Comparison of ENCODE assay signal across 8 cellular contexts in the genomic region with DNA sequence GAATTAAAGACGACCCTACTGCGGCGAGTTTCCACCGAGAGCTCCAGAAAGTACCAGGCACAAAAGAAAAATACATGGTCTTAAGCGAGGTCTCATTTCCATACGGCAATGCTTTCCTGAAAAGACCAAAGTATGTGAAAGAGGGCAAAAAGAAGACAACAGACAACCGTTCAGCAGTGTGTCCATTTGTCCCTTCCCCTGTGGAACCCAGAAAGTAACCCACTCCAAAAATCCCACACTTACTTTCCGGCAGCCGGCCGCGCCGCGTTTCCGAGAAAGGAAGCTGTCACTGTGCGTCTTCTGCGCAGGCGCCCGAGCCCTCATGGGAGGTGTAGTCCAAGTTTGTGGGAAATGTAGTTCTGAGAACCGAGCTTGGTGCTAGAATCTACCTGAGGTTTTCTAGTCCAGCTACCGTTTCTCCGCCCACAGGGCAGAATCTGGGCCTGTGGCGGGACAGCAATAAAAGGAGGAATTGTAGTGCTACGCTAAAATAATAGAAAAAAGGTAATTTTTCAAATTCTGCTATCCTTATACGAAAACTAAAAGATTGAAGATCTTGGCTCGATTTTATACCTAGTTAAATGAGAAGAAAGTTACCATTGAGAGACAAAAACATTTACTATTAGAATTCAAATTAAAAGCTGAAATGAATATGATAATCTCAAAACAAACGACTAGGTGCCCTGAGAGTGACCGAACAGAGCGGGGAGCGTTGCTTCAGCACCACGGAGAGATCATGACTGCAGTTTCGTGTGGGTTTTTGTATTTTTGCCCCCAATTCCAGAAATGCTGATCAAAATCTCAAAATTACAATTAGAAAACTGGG. TPM values are rescaled to one million over a fixed set of nuclear protein-coding genes. Genes with fewer than 3 reads are reported as not detected.
A peak's percentile ranks its signal among the peaks of the same experiment; 100 is the strongest.
DNase-seq lines count a peak whose midpoint lies in the region; ATAC-seq, FAIRE-seq and TF ChIP-seq lines count a peak whose summit lies in the region.

Gene PUS3, minus strand, starts transcription at position 280 of the 826 bp plus-strand sequence. CDS start 6,922 bp downstream, outside the sequence.

- H3K9ac ChIP-seq in OCI-LY1 (ENCODE audit: low read length) (peak within 1 kb of the TSS; percentile 79), endothelial cell of umbilical vein (replicated peaks; ENCODE audit: extremely low read depth, insufficient read depth, low read length) (peak within 1 kb of the TSS; percentile 81)

- TF ChIP-seq CTCF in D721Med (IDR thresholded peaks at IDR 0.05; ENCODE audit: insufficient read depth, missing control alignments) (no peak), OCI-LY1 (IDR thresholded peaks at IDR 0.05; ENCODE audit: low read length) (no peak), endothelial cell of umbilical vein (IDR thresholded peaks at IDR 0.05; ENCODE audit: extremely low read depth in 1 of 2, insufficient read depth in 1 of 2, low read depth in 1 of 2, low read length in 2 of 2) (no peak)

- H3K9me3 ChIP-seq in OCI-LY1 (ENCODE audit: low read length) (no peaks in the 10 kb centered on the region), endothelial cell of umbilical vein (replicated peaks; ENCODE audit: control insufficient read depth, insufficient read depth, low read length) (no peaks in the 10 kb centered on the region)

- FAIRE-seq in D721Med (lab: Jason Lieb, UNC) (peak; percentile 69), endothelial cell of umbilical vein (lab: Jason Lieb, UNC) (peak; percentile 91)

- H3K4me2 ChIP-seq in OCI-LY1 (ENCODE audit: low read length), result peak within 1 kb of the TSS; percentile 76
- peak within 1 kb of the TSS; percentile 70 for H3K4me2 ChIP-seq in endothelial cell of umbilical vein (ENCODE audit: insufficient read depth, low read length)

- dilution Hi-C loops in endothelial cell of umbilical vein (cut with MboI; ENCODE audit: extremely low pct_ligation_motif_present, low sequenced_read_pairs), result no loop called here

- H4K20me1 ChIP-seq in OCI-LY1 (ENCODE audit: insufficient read depth, low read length) (no peaks in the 10 kb centered on the region), endothelial cell of umbilical vein (replicated peaks; ENCODE audit: control insufficient read depth, extremely low read depth, insufficient read depth, low read length) (no peaks in the 10 kb centered on the region)

- peaks cover 10% of the 10 kb centered on the region for H3K4me1 ChIP-seq in OCI-LY1 (ENCODE audit: insufficient read depth, low read length, severe bottlenecking)
- H3K4me1 ChIP-seq in endothelial cell of umbilical vein (ENCODE audit: control insufficient read depth, extremely low read depth, insufficient read depth, low read length), result peaks cover 8% of the 10 kb centered on the region

- no peaks in the 10 kb centered on the region for H3F3A ChIP-seq in OCI-LY1 (ENCODE audit: insufficient read depth, low read length)

- peaks cover 13% of the 10 kb centered on the region; the same call in 1 of the 2 replicates for H3K79me2 ChIP-seq in OCI-LY1 (ENCODE audit: insufficient read depth, low read length)
- H3K79me2 ChIP-seq in endothelial cell of umbilical vein (ENCODE audit: control insufficient read depth, insufficient read depth, low read length), result peaks cover 25% of the 10 kb centered on the region

- POLR2A ChIA-PET in endothelial cell of umbilical vein (lab: Charles Lee), result interaction anchor here (0.7 to 0.9 kb wide), 2 partner anchors 13 to 16 kb away, joined by 3 to 5 read pairs; partner anchors contain the start of gene HYLS1

- H3K9me2 ChIP-seq in OCI-LY1 (ENCODE audit: low read depth, low read length), result no peaks in the 10 kb centered on the region

- intact Hi-C loops in endothelial cell of umbilical vein (cut with micrococcal nuclease), result loop anchor here (1.0 kb wide), 1 partner anchor 15 kb away; no protein-coding TSS in a partner anchor

- BruUV-seq in endothelial cell of umbilical vein (replicated peaks; lab: Mats Ljungman, UMichigan), result no TSS peak

- no peak within 1 kb of the TSS for H2AFZ ChIP-seq in OCI-LY1 (ENCODE audit: low read length)
- peak within 1 kb of the TSS; percentile 78 for H2AFZ ChIP-seq in endothelial cell of umbilical vein (ENCODE audit: low read depth, low read length)

- CTCF ChIA-PET in endothelial cell of umbilical vein (lab: Charles Lee), result interaction anchor here (0.6 to 2.0 kb wide), 8 partner anchors 10 to 309 kb away, joined by 3 to 18 read pairs (median 4); partner anchors contain the start of genes FAM118B and HYLS1

- no peak within 1 kb of the TSS for H3K27ac ChIP-seq in OCI-LY1 (ENCODE audit: low read depth, low read length, poor library complexity, severe bottlenecking)
- peak within 1 kb of the TSS; percentile 48 for H3K27ac ChIP-seq in endothelial cell of umbilical vein (ENCODE audit: insufficient read depth, low read depth, low read length)

- peak; percentile 95 for TF ChIP-seq POLR2A in endothelial cell of umbilical vein (IDR thresholded peaks at IDR 0.05; ENCODE audit: low read depth, low read length)

- H3K9me1 ChIP-seq in endothelial cell of umbilical vein (replicated peaks; ENCODE audit: control insufficient read depth, extremely low read depth, insufficient read depth, low read length), result no peaks in the 10 kb centered on the region

- ATAC-seq in GM21515 (IDR thresholded peaks at IDR 0.05; ENCODE audit: unreplicated experiment), result peak; percentile 97

- H3K27me3 ChIP-seq in OCI-LY1 (ENCODE audit: insufficient read depth, low read length), result no peaks in the 10 kb centered on the region
- H3K27me3 ChIP-seq in endothelial cell of umbilical vein (ENCODE audit: control insufficient read depth in 2 of 2, insufficient read depth in 2 of 2, low read length in 2 of 2), result peaks cover 15 to 24% of the 10 kb centered on the region in 2 experiments

- H3K36me3 ChIP-seq in OCI-LY1 (ENCODE audit: insufficient read depth, low read length) (peaks cover 20% of the 10 kb centered on the region; the same call in 1 of the 2 replicates), endothelial cell of umbilical vein (ENCODE audit: control insufficient read depth in 2 of 2, extremely low read depth in 1 of 2, insufficient read depth in 2 of 2, low read length in 2 of 2) (peaks cover 6 to 9% of the 10 kb centered on the region in 2 experiments)

- DNase-seq in D721Med (ENCODE audit: insufficient read length, low spot score) (peak; percentile 71), HuH-7 (ENCODE audit: low spot score) (peak; percentile 87), endothelial cell of umbilical vein (ENCODE audit: low read depth, low spot score) (peak; percentile 86), midbrain (lab: John Stamatoyannopoulos, UW) (peak; percentile 87)
- DNase-seq in activated CD8-positive, alpha-beta memory T cell treated with anti-CD3 and anti-CD28 coated beads, Interleukin-2, amount 50 U/mL, for 48 hours, result peak; percentile 92
- DNase-seq in stimulated activated CD8-positive, alpha-beta memory T cell treated with anti-CD3 and anti-CD28 coated beads, Interleukin-2, amount 100 ng/mL, for 1 hour (ENCODE audit: low read depth in 2 of 2), result peak; percentile 65 to 76

- peak within 1 kb of the TSS; percentile 84 for H3K4me3 ChIP-seq in OCI-LY1 (ENCODE audit: low read depth, low read length, poor library complexity, severe bottlenecking)
- peak within 1 kb of the TSS; percentile 59 to 88 (median 85) for H3K4me3 ChIP-seq in endothelial cell of umbilical vein (replicated peaks in 1 of 3; ENCODE audit: insufficient read depth in 1 of 3, low read depth in 1 of 3, low read length in 3 of 3)

TF ChIP-seq in endothelial cell of umbilical vein, 7 proteins besides CTCF, POLR2A, EP300 and RAD21:
- no peak for TF ChIP-seq JUN (IDR thresholded peaks at IDR 0.05; ENCODE audit: borderline replicate concordance, insufficient read depth, insufficient read length, low read depth)
- TF ChIP-seq EZH2 (IDR thresholded peaks at IDR 0.05; ENCODE audit: borderline replicate concordance, low read depth, low read length, severe bottlenecking), result no peak
- no peak for TF ChIP-seq FOS (IDR thresholded peaks at IDR 0.05; ENCODE audit: borderline replicate concordance, insufficient read depth, low read length)
- TF ChIP-seq, protein P1, sequence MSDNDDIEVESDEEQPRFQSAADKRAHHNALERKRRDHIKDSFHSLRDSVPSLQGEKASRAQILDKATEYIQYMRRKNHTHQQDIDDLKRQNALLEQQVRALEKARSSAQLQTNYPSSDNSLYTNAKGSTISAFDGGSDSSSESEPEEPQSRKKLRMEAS (IDR thresholded peaks at IDR 0.05; ENCODE audit: insufficient read depth, insufficient read length), result no peak
- TF ChIP-seq POLR2AphosphoS5 (IDR thresholded peaks at IDR 0.05; ENCODE audit: insufficient read depth, low read depth, low read length), result peak; percentile 75
- no peak for TF ChIP-seq GATA2 (IDR thresholded peaks at IDR 0.05; ENCODE audit: insufficient read depth, insufficient read length, low read depth, low read length)
- TF ChIP-seq MYC (IDR thresholded peaks at IDR 0.05; ENCODE audit: low read depth, low read length), result no peak

RNA-seq across cellular contexts. Expression of gene PUS3, which starts in this region (rescaled TPM):
- 10.3 and 15.1 TPM in 2 replicates for total RNA-seq in endothelial cell of umbilical vein
- 4.6 and 5.1 TPM in 2 replicates for polyA plus RNA-seq in endothelial cell of umbilical vein
- polyA plus RNA-seq in endothelial cell of umbilical vein (2011; cell fraction: cytosol; rRNA removed), result 6.9 and 7.4 TPM in 2 replicates
- 3.0 and 3.7 TPM in 2 replicates for polyA plus RNA-seq in endothelial cell of umbilical vein (2011; cell fraction: nucleus; rRNA removed)
- 13.5 and 20.7 TPM in 2 replicates for polyA plus RNA-seq in endothelial cell of umbilical vein (2012)
- polyA minus RNA-seq in endothelial cell of umbilical vein, result 6.0 TPM in 2 replicates
- 4.1 TPM for polyA minus RNA-seq in endothelial cell of umbilical vein (2011; cell fraction: cytosol; rRNA and poly(A)+ RNA removed)
- 1.4 and 2.9 TPM in 2 replicates for polyA minus RNA-seq in endothelial cell of umbilical vein (2011; cell fraction: nucleus; rRNA and poly(A)+ RNA removed)
